ENCODE assay signal across 1 cellular context in genomic region chr4:1249731-1250526, GRCh38.
TF ChIP-seq lines count a peak whose summit lies in the region.

No MANE protein-coding gene starts in this region.

TF ChIP-seq in K562, 482 proteins besides CTCF, POLR2A, EP300 and RAD21 (continued from another document and continues in another):
- TF ChIP-seq, protein P1, sequence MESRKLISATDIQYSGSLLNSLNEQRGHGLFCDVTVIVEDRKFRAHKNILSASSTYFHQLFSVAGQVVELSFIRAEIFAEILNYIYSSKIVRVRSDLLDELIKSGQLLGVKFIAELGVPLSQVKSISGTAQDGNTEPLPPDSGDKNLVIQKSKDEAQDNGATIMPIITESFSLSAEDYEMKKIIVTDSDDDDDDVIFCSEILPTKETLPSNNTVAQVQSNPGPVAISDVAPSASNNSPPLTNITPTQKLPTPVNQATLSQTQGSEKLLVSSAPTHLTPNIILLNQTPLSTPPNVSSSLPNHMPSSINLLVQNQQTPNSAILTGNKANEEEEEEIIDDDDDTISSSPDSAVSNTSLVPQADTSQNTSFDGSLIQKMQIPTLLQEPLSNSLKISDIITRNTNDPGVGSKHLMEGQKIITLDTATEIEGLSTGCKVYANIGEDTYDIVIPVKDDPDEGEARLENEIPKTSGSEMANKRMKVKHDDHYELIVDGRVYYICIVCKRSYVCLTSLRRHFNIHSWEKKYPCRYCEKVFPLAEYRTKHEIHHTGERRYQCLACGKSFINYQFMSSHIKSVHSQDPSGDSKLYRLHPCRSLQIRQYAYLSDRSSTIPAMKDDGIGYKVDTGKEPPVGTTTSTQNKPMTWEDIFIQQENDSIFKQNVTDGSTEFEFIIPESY (CRISPR knock-in tag; IDR thresholded peaks at IDR 0.05), result 0 out of 2 replicates have a peak, but pooled peaks have one; percentile 27
- TF ChIP-seq KDM1A (IDR thresholded peaks at IDR 0.05) (no peak), FIP1L1 (IDR thresholded peaks at IDR 0.05; ENCODE audit: low read depth, low read length, poor library complexity, severe bottlenecking) (peak; percentile 14), CEBPB (tag; IDR thresholded peaks at IDR 0.05) (peak; percentile 41; the same call in 1 of the 2 replicates), GABPB1 (CRISPR knock-in tag; IDR thresholded peaks at IDR 0.05) (no peak), JUND (IDR thresholded peaks at IDR 0.05; ENCODE audit: borderline replicate concordance, low read depth, low read length) (0 out of 2 replicates have a peak, but pooled peaks have one; percentile 3), JUND (tag; IDR thresholded peaks at IDR 0.05; ENCODE audit: borderline replicate concordance, low read depth, low read length) (no peak), GTF3C2 (IDR thresholded peaks at IDR 0.05; ENCODE audit: borderline replicate concordance, extremely low read depth, insufficient read length) (no peak), HDAC2 (IDR thresholded peaks at IDR 0.05) (no peak), ZBTB40 (IDR thresholded peaks at IDR 0.05) (peak; percentile 27; the same call in 1 of the 2 replicates), ZBTB40 (CRISPR knock-in tag; IDR thresholded peaks at IDR 0.05) (no peak), GTF2E2 (tag; IDR thresholded peaks at IDR 0.05) (0 out of 2 replicates have a peak, but pooled peaks have one; percentile 47), EP400 (IDR thresholded peaks at IDR 0.05) (peak; percentile 33; the same call in 1 of the 2 replicates), MCM5 (IDR thresholded peaks at IDR 0.05; ENCODE audit: low read depth) (no peak)
- TF ChIP-seq, protein P2, sequence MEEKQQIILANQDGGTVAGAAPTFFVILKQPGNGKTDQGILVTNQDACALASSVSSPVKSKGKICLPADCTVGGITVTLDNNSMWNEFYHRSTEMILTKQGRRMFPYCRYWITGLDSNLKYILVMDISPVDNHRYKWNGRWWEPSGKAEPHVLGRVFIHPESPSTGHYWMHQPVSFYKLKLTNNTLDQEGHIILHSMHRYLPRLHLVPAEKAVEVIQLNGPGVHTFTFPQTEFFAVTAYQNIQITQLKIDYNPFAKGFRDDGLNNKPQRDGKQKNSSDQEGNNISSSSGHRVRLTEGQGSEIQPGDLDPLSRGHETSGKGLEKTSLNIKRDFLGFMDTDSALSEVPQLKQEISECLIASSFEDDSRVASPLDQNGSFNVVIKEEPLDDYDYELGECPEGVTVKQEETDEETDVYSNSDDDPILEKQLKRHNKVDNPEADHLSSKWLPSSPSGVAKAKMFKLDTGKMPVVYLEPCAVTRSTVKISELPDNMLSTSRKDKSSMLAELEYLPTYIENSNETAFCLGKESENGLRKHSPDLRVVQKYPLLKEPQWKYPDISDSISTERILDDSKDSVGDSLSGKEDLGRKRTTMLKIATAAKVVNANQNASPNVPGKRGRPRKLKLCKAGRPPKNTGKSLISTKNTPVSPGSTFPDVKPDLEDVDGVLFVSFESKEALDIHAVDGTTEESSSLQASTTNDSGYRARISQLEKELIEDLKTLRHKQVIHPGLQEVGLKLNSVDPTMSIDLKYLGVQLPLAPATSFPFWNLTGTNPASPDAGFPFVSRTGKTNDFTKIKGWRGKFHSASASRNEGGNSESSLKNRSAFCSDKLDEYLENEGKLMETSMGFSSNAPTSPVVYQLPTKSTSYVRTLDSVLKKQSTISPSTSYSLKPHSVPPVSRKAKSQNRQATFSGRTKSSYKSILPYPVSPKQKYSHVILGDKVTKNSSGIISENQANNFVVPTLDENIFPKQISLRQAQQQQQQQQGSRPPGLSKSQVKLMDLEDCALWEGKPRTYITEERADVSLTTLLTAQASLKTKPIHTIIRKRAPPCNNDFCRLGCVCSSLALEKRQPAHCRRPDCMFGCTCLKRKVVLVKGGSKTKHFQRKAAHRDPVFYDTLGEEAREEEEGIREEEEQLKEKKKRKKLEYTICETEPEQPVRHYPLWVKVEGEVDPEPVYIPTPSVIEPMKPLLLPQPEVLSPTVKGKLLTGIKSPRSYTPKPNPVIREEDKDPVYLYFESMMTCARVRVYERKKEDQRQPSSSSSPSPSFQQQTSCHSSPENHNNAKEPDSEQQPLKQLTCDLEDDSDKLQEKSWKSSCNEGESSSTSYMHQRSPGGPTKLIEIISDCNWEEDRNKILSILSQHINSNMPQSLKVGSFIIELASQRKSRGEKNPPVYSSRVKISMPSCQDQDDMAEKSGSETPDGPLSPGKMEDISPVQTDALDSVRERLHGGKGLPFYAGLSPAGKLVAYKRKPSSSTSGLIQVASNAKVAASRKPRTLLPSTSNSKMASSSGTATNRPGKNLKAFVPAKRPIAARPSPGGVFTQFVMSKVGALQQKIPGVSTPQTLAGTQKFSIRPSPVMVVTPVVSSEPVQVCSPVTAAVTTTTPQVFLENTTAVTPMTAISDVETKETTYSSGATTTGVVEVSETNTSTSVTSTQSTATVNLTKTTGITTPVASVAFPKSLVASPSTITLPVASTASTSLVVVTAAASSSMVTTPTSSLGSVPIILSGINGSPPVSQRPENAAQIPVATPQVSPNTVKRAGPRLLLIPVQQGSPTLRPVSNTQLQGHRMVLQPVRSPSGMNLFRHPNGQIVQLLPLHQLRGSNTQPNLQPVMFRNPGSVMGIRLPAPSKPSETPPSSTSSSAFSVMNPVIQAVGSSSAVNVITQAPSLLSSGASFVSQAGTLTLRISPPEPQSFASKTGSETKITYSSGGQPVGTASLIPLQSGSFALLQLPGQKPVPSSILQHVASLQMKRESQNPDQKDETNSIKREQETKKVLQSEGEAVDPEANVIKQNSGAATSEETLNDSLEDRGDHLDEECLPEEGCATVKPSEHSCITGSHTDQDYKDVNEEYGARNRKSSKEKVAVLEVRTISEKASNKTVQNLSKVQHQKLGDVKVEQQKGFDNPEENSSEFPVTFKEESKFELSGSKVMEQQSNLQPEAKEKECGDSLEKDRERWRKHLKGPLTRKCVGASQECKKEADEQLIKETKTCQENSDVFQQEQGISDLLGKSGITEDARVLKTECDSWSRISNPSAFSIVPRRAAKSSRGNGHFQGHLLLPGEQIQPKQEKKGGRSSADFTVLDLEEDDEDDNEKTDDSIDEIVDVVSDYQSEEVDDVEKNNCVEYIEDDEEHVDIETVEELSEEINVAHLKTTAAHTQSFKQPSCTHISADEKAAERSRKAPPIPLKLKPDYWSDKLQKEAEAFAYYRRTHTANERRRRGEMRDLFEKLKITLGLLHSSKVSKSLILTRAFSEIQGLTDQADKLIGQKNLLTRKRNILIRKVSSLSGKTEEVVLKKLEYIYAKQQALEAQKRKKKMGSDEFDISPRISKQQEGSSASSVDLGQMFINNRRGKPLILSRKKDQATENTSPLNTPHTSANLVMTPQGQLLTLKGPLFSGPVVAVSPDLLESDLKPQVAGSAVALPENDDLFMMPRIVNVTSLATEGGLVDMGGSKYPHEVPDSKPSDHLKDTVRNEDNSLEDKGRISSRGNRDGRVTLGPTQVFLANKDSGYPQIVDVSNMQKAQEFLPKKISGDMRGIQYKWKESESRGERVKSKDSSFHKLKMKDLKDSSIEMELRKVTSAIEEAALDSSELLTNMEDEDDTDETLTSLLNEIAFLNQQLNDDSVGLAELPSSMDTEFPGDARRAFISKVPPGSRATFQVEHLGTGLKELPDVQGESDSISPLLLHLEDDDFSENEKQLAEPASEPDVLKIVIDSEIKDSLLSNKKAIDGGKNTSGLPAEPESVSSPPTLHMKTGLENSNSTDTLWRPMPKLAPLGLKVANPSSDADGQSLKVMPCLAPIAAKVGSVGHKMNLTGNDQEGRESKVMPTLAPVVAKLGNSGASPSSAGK (IDR thresholded peaks at IDR 0.05), result peak; percentile 68
